ENCODE assay signal across 8 cellular contexts in the genomic region with DNA sequence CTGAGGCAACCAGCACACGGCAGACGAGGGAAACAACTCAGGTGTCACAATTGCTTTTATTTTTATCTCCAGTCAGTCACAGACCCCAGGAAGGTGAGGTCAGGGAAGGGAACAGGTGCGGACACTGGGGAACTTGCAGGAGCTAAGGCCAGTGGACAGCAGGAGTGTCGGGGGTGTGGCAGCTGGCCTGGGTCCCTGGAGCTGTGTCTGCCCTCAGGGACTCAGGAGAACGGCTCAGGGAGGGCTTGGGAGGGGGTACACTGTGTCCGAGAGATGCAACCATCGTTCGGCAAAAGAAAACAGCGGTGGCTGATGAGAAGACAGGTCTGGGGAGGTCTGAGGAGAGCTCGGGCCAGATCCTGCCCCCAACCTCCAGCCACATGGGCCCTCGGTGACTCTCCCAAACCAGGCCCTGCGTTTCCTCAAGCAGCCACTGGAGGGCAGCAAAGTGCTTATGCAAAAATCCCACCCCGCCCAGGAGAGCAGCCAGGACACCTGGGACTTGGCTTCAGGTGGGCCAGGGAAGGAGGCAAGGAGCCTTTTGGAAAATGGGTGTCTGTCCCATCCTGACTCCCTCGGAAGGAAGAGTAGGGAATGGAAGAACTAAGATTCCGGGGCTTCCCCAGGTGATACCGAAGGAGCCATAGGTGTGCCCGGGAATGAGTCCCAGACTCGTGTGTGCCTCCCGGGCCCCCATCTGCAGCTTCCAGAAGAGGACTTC. TPM values are rescaled to one million over a fixed set of nuclear protein-coding genes. Genes with fewer than 3 reads are reported as not detected.
DNase-seq lines count a peak whose midpoint lies in the region; ATAC-seq and TF ChIP-seq lines count a peak whose summit lies in the region.

No MANE protein-coding gene starts in this region.

- H3K27ac Mint-ChIP-seq in effector memory CD8-positive, alpha-beta T cell: no peak overlapping the region
- H3K27ac Mint-ChIP-seq in mesothelial cell of epicardium: peak overlapping the region; percentile 83

- peaks cover 19% of the 10 kb centered on the region in 2 donors for H3K27me3 Mint-ChIP-seq in effector memory CD8-positive, alpha-beta T cell
- H3K27me3 Mint-ChIP-seq in mesothelial cell of epicardium (ENCODE audit: low read depth): peaks cover 25% of the 10 kb centered on the region

- TF ChIP-seq CTCF in AG09309 (IDR thresholded peaks at IDR 0.05; ENCODE audit: control insufficient read depth, insufficient read depth, low read depth, low read length, missing control alignments) (peak; percentile 97), mesothelial cell of epicardium (IDR thresholded peaks at IDR 0.05; ENCODE audit: unreplicated experiment) (peak; percentile 97)

- no peak for DNase-seq in AG09309 (ENCODE audit: low read depth)
- peak; percentile 87 for DNase-seq in GM19238 (ENCODE audit: insufficient read length, low spot score)
- peak; percentile 76 for DNase-seq in NCI-H460 (ENCODE audit: extremely low read depth, low read depth)
- DNase-seq in activated CD8-positive, alpha-beta memory T cell treated with anti-CD3 and anti-CD28 coated beads for 1 hour (ENCODE audit: extremely low read depth in 1 of 2, low read depth in 1 of 2): peak; percentile 36 to 55
- peak; percentile 72 to 77 (median 76) for DNase-seq in effector memory CD8-positive, alpha-beta T cell
- DNase-seq in mesothelial cell of epicardium (ENCODE audit: low spot score in 2 of 2, unreplicated experiment in 2 of 2): peak; percentile 57 to 90
- peak; percentile 58 for DNase-seq in stimulated activated CD8-positive, alpha-beta memory T cell treated with anti-CD3 and anti-CD28 coated beads, Interleukin-4, amount 100 ng/mL, for 24 hours (ENCODE audit: low read depth)

- no peaks in the 10 kb centered on the region for H3K9me3 Mint-ChIP-seq in effector memory CD8-positive, alpha-beta T cell
- no peaks in the 10 kb centered on the region for H3K9me3 Mint-ChIP-seq in mesothelial cell of epicardium

- peak; percentile 82 for ATAC-seq in effector memory CD8-positive, alpha-beta T cell (replicated peaks)
- ATAC-seq in HG03175 (IDR thresholded peaks at IDR 0.05; ENCODE audit: unreplicated experiment): no peak

- H3K4me3 ChIP-seq in AG09309 (ENCODE audit: control insufficient read depth, low read depth, low read length): no peak overlapping the region

- H3K4me3 Mint-ChIP-seq in effector memory CD8-positive, alpha-beta T cell: no peak overlapping the region
- no peak overlapping the region for H3K4me3 Mint-ChIP-seq in mesothelial cell of epicardium

- peaks cover 3% of the 10 kb centered on the region in 2 donors for H3K4me1 Mint-ChIP-seq in effector memory CD8-positive, alpha-beta T cell (ENCODE audit: low read depth in 2 of 2)
- H3K4me1 Mint-ChIP-seq in mesothelial cell of epicardium: peaks cover 44% of the 10 kb centered on the region

- no peaks in the 10 kb centered on the region for H3K36me3 Mint-ChIP-seq in effector memory CD8-positive, alpha-beta T cell (ENCODE audit: insufficient read depth)
- H3K36me3 Mint-ChIP-seq in mesothelial cell of epicardium: no peaks in the 10 kb centered on the region

RNA-seq across cellular contexts. Expression of a gene that starts 24.1 kb away (rescaled TPM):
- 8.5 and 9.1 TPM in 2 replicates for total RNA-seq in NCI-H460 (2014; rRNA removed; shearing (Covaris generic))
- 1.1 and 3.1 TPM in 2 replicates for polyA plus RNA-seq in NCI-H460 (2014; cell fraction: nucleus; rRNA removed)
- 5.3 to 5.7 TPM (median 5.6 TPM) in 3 replicates for total RNA-seq in mesothelial cell of epicardium

RNA-seq across cellular contexts. Expression of a gene that starts 36.7 kb away (rescaled TPM):
- 0.06 and 0.45 TPM in 2 replicates for total RNA-seq in NCI-H460 (2014; rRNA removed; shearing (Covaris generic))
- polyA plus RNA-seq in NCI-H460 (2014; cell fraction: nucleus; rRNA removed): not detected in 2 replicates
- 0.13 to 0.47 TPM (median 0.29 TPM) in 3 replicates for total RNA-seq in mesothelial cell of epicardium

RNA-seq across cellular contexts. Expression of a gene that starts 38.8 kb away (rescaled TPM):
- 7.2 and 7.5 TPM in 2 replicates for total RNA-seq in NCI-H460 (2014; rRNA removed; shearing (Covaris generic))
- polyA plus RNA-seq in NCI-H460 (2014; cell fraction: nucleus; rRNA removed): 3.4 and 5.4 TPM in 2 replicates
- 42.2 to 44.4 TPM (median 44.4 TPM) in 3 replicates for total RNA-seq in mesothelial cell of epicardium
